In genomic region chr11:86101941-86102407, GRCh38 we compare ENCODE assay signal across 1 cellular context.
TF ChIP-seq lines count a peak whose summit lies in the region.

No MANE protein-coding gene starts in this region.

TF ChIP-seq in K562, 482 proteins besides CTCF, POLR2A, EP300 and RAD21 (continued from another document):
- TF ChIP-seq ARID3A (IDR thresholded peaks at IDR 0.05; ENCODE audit: borderline replicate concordance, low read depth, low read length): no peak
- no peak for TF ChIP-seq RB1 (IDR thresholded peaks at IDR 0.05; ENCODE audit: low read depth)
- TF ChIP-seq, protein P1, sequence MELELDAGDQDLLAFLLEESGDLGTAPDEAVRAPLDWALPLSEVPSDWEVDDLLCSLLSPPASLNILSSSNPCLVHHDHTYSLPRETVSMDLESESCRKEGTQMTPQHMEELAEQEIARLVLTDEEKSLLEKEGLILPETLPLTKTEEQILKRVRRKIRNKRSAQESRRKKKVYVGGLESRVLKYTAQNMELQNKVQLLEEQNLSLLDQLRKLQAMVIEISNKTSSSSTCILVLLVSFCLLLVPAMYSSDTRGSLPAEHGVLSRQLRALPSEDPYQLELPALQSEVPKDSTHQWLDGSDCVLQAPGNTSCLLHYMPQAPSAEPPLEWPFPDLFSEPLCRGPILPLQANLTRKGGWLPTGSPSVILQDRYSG (tag; conservative IDR thresholded peaks at IDR 0.05; ENCODE audit: low read depth): no peak
